ENCODE assay signal across 19 cellular contexts in the genomic region with DNA sequence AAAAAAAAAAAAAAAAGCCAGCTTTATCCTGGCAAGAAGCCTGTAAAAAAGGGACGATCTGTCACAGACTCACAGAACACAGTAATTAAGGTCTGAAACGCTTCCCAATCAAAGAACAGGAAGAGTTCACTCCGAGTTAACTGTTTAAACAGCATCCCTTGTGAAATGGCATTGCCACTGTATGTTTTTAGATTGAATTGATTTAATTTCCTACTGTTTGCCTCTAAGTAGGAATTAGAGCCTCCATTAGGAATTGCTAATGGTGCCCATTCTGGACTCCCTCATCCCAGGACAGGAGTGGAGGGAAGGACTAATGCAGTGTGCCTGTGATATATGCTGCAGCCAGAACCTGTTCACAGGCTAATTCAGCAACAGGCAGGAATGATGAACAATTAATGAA.
"Had no signal": no experiment of that assay in that cellular context is flagged by ENCODE, and none has a peak within 500 bp of the region (broad histone marks: within the 10 kb centered on the region; RNA-seq: fewer than 3 reads in every experiment).

No MANE protein-coding gene starts in this region.

- H3K27me3 ChIP-seq: neutrophil, sigmoid colon, stomach, vagina had no signal

- H3K36me3 ChIP-seq: neutrophil, sigmoid colon, stomach, vagina had no signal

- H3K4me3 ChIP-seq: lung, sigmoid colon, stomach, vagina had no signal

- DNase-seq: activated B cell treated with CpG ODN at 0.5 μM for 24 hours; activated CD4-positive, alpha-beta memory T cell treated with anti-CD3 and anti-CD28 coated beads, Interleukin-2, amount 10 ng/mL, durations not matched to agents 7 days and 5 days; activated CD4-positive, alpha-beta T cell treated with anti-CD3 and anti-CD28 coated beads for 48 hours; activated CD8-positive, alpha-beta memory T cell treated with anti-CD3 and anti-CD28 coated beads, Interleukin-2, amount 10 ng/mL, durations not matched to agents 7 days and 5 days; cerebellar nuclear complex; effector CD4-positive, alpha-beta T cell; hypothalamus; islet precursor cell; left colon; natural killer cell; sigmoid colon; stimulated activated CD4-positive, alpha-beta T cell treated with anti-CD3 and anti-CD28 coated beads, Interleukin-4, amount 100 ng/mL, for 24 hours; stomach; trophoblast cell had no signal

- ATAC-seq: activated CD8-positive, alpha-beta memory T cell treated with anti-CD3 and anti-CD28 coated beads, Interleukin-2, amount 10 ng/mL, durations not matched to agents 7 days and 5 days; left colon; natural killer cell; stimulated activated effector memory CD8-positive, alpha-beta T cell treated with anti-CD3 and anti-CD28 coated beads, Interleukin-12 subunit alpha, Interleukin-12 subunit beta, amount 100 ng/mL, for 72 hours had no signal

- H3K4me1 ChIP-seq: parathyroid adenoma, sigmoid colon, stomach, vagina had no signal

- H3K9me3 ChIP-seq: sigmoid colon, stomach, vagina had no signal

- H3K27ac ChIP-seq: neutrophil, parathyroid adenoma, sigmoid colon, stomach, vagina had no signal
